In the genomic region with DNA sequence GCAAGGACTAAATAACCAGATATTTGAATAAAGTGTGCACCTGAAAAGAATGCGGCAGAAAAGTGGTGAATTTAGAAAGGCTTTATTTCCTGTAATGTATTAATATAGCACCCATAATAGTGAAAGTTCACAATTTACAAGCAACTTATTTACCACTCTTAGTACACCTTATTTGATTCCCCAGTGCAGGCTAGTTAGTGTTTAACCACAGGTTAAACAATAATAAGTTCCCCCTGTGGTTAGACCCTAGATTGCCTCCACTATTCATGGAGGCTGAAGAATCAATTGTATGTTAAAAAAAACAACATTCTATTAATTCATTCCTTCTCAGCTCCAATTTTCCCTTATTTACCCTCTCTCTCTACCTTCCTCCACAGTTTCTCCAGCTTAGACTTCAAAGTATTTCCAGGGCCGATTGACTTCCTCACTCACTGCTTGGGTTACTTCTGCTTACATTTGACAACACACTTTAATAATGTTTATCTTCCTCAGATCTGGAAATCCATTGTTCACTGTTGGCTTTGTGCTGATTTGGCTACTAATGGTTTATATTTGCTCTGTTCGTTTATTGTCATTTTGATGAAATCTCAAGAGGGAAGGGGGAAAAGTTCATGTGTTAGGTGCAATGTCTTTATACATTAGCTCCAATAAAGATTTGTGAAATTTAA, we compare ENCODE assay signal across 18 cellular contexts.
A peak's percentile ranks its signal among the peaks of the same experiment; 100 is the strongest.
DNase-seq lines count a peak whose midpoint lies in the region; ATAC-seq, FAIRE-seq and TF ChIP-seq lines count a peak whose summit lies in the region.
"Had no signal": no experiment of that assay in that cellular context is flagged by ENCODE, and none has a peak within 500 bp of the region (broad histone marks: within the 10 kb centered on the region; RNA-seq: fewer than 3 reads in every experiment).

No MANE protein-coding gene starts in this region.

- no peak overlapping the region for H3K4me2 ChIP-seq in HepG2 (ENCODE audit: low read depth, low read length)

- peaks cover 6% of the 10 kb centered on the region for H3K4me1 ChIP-seq in HepG2 (ENCODE audit: insufficient read depth, low read length)
- H3K4me1 ChIP-seq in right lobe of liver = no peaks in the 10 kb centered on the region

- H3K4me3 ChIP-seq in HepG2 (replicated peaks in 1 of 3; ENCODE audit: insufficient read depth in 1 of 3, low read depth in 2 of 3, low read length in 3 of 3) = no peak overlapping the region
- no peak overlapping the region for H3K4me3 ChIP-seq in right lobe of liver

- CTCF ChIA-PET in HepG2 (lab: Yijun Ruan, JAX; ENCODE audit: low intra/inter-chr PET ratio, low total read pairs) = no interaction called here

- TF ChIP-seq CTCF in HepG2 (CRISPR knock-in tag; IDR thresholded peaks at IDR 0.05) = no peak
- no peak for TF ChIP-seq CTCF in right lobe of liver (IDR thresholded peaks at IDR 0.05)

- no TSS peak for BruUV-seq in HepG2 (replicated peaks; lab: Mats Ljungman, UMichigan)

- H2AFZ ChIP-seq in HepG2 (ENCODE audit: low read length) = no peak overlapping the region

- intact Hi-C loops in HepG2 (cut with micrococcal nuclease; ENCODE audit: unreplicated experiment) = no loop called here
- intact Hi-C loops in right lobe of liver (cut with DNase I) = no loop called here

- WGBS in HepG2 (ENCODE audit: low lambda C conversion rate) = 34% methylated on average over 3 of the region's 3 CpGs
- WGBS in right lobe of liver (ENCODE audit: insufficient coverage, low coverage, low lambda C conversion rate, missing lambda C conversion rate) = 30% methylated on average over 3 of the region's 3 CpGs

- TF ChIP-seq POLR2A in HepG2 (IDR thresholded peaks at IDR 0.05; ENCODE audit: insufficient read depth in 1 of 2, low read depth in 2 of 2, low read length in 2 of 2) (no peak), right lobe of liver (IDR thresholded peaks at IDR 0.05) (no peak)

- no peaks in the 10 kb centered on the region for H3K79me2 ChIP-seq in HepG2 (ENCODE audit: insufficient read depth, low read length)

- H4K20me1 ChIP-seq in HepG2 (ENCODE audit: insufficient read depth, low read length) = no peaks in the 10 kb centered on the region

- no peak for TF ChIP-seq RAD21 in HepG2 (CRISPR knock-in tag; IDR thresholded peaks at IDR 0.05)

- H3K27me3 ChIP-seq in HepG2 (ENCODE audit: control insufficient read depth in 1 of 2, insufficient read depth in 2 of 2, low read length in 2 of 2) = no peaks in the 10 kb centered on the region
- no peaks in the 10 kb centered on the region for H3K27me3 ChIP-seq in right lobe of liver

- no peaks in the 10 kb centered on the region for H3K9me3 ChIP-seq in HepG2 (ENCODE audit: low read length)
- no peaks in the 10 kb centered on the region for H3K9me3 ChIP-seq in right lobe of liver

- in situ Hi-C loops in HepG2 (cut with HindIII; ENCODE audit: extremely low pct_ligation_motif_present, low pct_unique_long_range_greater_than_20kb) = no loop called here

- FAIRE-seq in HepG2 (lab: Jason Lieb, UNC) = no peak
- FAIRE-seq: GM18507 had no signal

- H3K9ac ChIP-seq in HepG2 (ENCODE audit: insufficient read depth, low read depth, low read length) = no peak overlapping the region

- H3K27ac ChIP-seq in HepG2 (ENCODE audit: extremely low read length, insufficient read depth, low read length) (no peak overlapping the region), right lobe of liver (no peak overlapping the region)
- H3K27ac ChIP-seq: HL-60 had no signal

- TF ChIP-seq EP300 in HepG2 (IDR thresholded peaks at IDR 0.05; ENCODE audit: low read depth in 2 of 2, low read length in 2 of 2) (no peak), HepG2 (CRISPR knock-in tag; IDR thresholded peaks at IDR 0.05; ENCODE audit: borderline replicate concordance) (no peak)

- ATAC-seq in HepG2 (peak; percentile 59), right lobe of liver (no peak), HG03060 (IDR thresholded peaks at IDR 0.05; ENCODE audit: low read depth, unreplicated experiment) (peak; percentile 70), HG02885 (IDR thresholded peaks at IDR 0.05; ENCODE audit: poor library complexity, unreplicated experiment) (no peak)
- ATAC-seq: activated CD4-positive, CD25-positive, alpha-beta regulatory T cell treated with anti-CD3 and anti-CD28 coated beads, Interleukin-2, amount 50 U/mL, for 24 hours; stimulated activated naive B cell treated with anti-CD40 and anti-IgM and Interleukin-4, amounts not matched to agents 10 μg/mL and 1 μg/mL and 100 μg/mL, for 72 hours had no signal

- H3K36me3 ChIP-seq in HepG2 (replicated peaks in 1 of 2; ENCODE audit: control insufficient read depth in 1 of 2, insufficient read depth in 2 of 2, low read length in 2 of 2) (no peaks in the 10 kb centered on the region), right lobe of liver (no peaks in the 10 kb centered on the region)

- POLR2A ChIA-PET in HepG2 (lab: Yijun Ruan, JAX) = no interaction called here

- DNase-seq in HepG2 (ENCODE audit: low spot score) (no peak), right lobe of liver (no peak), NCI-H526 (lab: John Stamatoyannopoulos, UW) (peak; percentile 31 to 57), C1 segment of cervical spinal cord (lab: John Stamatoyannopoulos, UW) (no peak), H4 (ENCODE audit: low spot score) (no peak)
- no peak for DNase-seq in activated effector memory CD4-positive, alpha-beta T cell treated with Interleukin-2 at 50 U/mL for 16 hours
- DNase-seq: CD4-positive, alpha-beta memory T cell; foreskin melanocyte; GDM1; Kasumi-1; mesenchymal stem cell; NCI-H187 treated with DMSO at 0.1 percent for 48 hours; stimulated activated naive B cell treated with anti-CD40 and anti-IgM and Interleukin-4, amounts not matched to agents 10 μg/mL and 1 μg/mL and 100 μg/mL, for 72 hours had no signal

TF ChIP-seq in HepG2, 621 proteins besides CTCF, POLR2A, EP300 and RAD21:
- TF ChIP-seq RFXANK (CRISPR knock-in tag; IDR thresholded peaks at IDR 0.05) (no peak), ZNF629 (CRISPR knock-in tag; conservative IDR thresholded peaks at IDR 0.05) (no peak), POLR2G (IDR thresholded peaks at IDR 0.05; ENCODE audit: low read depth, low read length) (no peak), STAT5B (CRISPR knock-in tag; IDR thresholded peaks at IDR 0.05) (no peak)
- TF ChIP-seq, protein P1, sequence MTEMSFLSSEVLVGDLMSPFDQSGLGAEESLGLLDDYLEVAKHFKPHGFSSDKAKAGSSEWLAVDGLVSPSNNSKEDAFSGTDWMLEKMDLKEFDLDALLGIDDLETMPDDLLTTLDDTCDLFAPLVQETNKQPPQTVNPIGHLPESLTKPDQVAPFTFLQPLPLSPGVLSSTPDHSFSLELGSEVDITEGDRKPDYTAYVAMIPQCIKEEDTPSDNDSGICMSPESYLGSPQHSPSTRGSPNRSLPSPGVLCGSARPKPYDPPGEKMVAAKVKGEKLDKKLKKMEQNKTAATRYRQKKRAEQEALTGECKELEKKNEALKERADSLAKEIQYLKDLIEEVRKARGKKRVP (CRISPR knock-in tag; IDR thresholded peaks at IDR 0.05) = no peak
- TF ChIP-seq, protein P2, sequence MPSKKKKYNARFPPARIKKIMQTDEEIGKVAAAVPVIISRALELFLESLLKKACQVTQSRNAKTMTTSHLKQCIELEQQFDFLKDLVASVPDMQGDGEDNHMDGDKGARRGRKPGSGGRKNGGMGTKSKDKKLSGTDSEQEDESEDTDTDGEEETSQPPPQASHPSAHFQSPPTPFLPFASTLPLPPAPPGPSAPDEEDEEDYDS (CRISPR knock-in tag; IDR thresholded peaks at IDR 0.05) = no peak

Comparison
In these comparisons a context has a peak if more than half of its experiments do, and no peak if none do; other contexts are left out.
1. ATAC-seq: peak in HepG2 (single experiment) and HG03060 (single experiment); none in right lobe of liver (0 of 4) and HG02885 (single experiment).
2. DNase-seq: peak in NCI-H526 (2 of 2); none in HepG2 (single experiment), right lobe of liver (0 of 3), activated effector memory CD4-positive, alpha-beta T cell treated with Interleukin-2 at 50 U/mL for 16 hours (single experiment), C1 segment of cervical spinal cord (0 of 14) and H4 (single experiment).